ENCODE assay signal across 12 cellular contexts in the genomic region with DNA sequence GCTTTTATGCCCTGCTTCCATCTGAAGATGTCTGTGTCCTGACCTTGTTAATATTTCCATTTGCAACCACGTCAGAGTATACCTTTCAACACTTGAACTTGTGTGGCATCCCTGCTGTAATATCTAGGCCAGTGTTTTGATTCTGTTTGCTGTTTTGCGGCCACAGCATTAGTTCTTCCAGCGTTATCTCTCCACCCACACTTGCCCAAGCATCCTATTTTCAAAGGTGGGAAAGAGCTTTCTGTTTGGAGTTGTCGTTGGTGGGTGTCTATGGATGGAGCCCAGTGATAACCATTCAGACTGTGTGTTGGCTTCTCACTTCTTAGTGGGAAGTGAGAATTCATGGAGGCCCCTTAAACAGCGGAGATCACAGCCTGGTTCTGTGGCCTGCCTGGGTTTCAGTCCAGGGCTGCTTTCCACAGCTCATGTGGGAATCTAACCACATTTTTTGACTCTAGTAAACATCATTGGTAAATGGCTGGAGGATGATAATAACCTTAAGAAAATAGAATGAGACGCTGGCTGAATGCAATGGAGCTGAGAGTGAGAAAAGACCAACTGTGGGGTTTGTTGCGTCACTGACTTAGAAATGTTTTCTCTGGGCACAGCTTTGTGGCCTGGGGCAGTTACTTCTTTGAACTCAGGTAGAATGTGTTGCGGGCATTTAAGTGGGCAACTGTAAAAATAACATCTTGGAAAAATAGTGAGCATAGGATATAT. TPM values are rescaled to one million over a fixed set of nuclear protein-coding genes. Genes with fewer than 3 reads are reported as not detected.
A peak's percentile ranks its signal among the peaks of the same experiment; 100 is the strongest.
DNase-seq lines count a peak whose midpoint lies in the region; ATAC-seq and TF ChIP-seq lines count a peak whose summit lies in the region.
"Had no signal": no experiment of that assay in that cellular context is flagged by ENCODE, and none has a peak within 500 bp of the region (broad histone marks: within the 10 kb centered on the region; RNA-seq: fewer than 3 reads in every experiment).

No MANE protein-coding gene starts in this region.

- peaks cover 3% of the 10 kb centered on the region for H3K79me2 ChIP-seq in fibroblast of lung (ENCODE audit: control insufficient read depth, insufficient read depth, low read length)

- CTCF ChIA-PET in HEK293 (lab: Yijun Ruan, JAX) = interaction anchor here (0.6 to 1.4 kb wide), 5 partner anchors 61 to 443 kb away, joined by 3 to 7 read pairs (median 4); no protein-coding TSS in a partner anchor

- intact Hi-C loops in sciatic nerve (cut with DNase I) = no loop called here

- H3K27ac ChIP-seq in HEK293 (ENCODE audit: extremely low read depth, low read depth, low read length) = no peak overlapping the region
- H3K27ac ChIP-seq in Peyer's patch = peak overlapping the region; percentile 8 to 44 (median 39)
- peak overlapping the region; percentile 72 for H3K27ac ChIP-seq in fibroblast of lung (ENCODE audit: insufficient read depth, low read length)
- H3K27ac ChIP-seq: prostate gland had no signal

- POLR2A ChIA-PET in HEK293 (lab: Yijun Ruan, JAX) = interaction anchor here (1.0 to 1.2 kb wide), 2 partner anchors 12 to 63 kb away, joined by 3 read pairs; no protein-coding TSS in a partner anchor

- TF ChIP-seq POLR2A in Peyer's patch (IDR thresholded peaks at IDR 0.05) = no peak

- peak overlapping the region; percentile 15 for H2AFZ ChIP-seq in fibroblast of lung (ENCODE audit: low read length)

- ATAC-seq in sciatic nerve (peak; percentile 51), GM21515 (IDR thresholded peaks at IDR 0.05; ENCODE audit: unreplicated experiment) (no peak)
- ATAC-seq in activated CD4-positive, CD25-positive, alpha-beta regulatory T cell treated with anti-CD3 and anti-CD28 coated beads, Interleukin-2, amount 50 U/mL, for 24 hours = no peak

- H4K20me1 ChIP-seq in fibroblast of lung (ENCODE audit: control insufficient read depth, extremely low read depth, insufficient read depth, low read length) = no peaks in the 10 kb centered on the region

- peak overlapping the region; percentile 56 for H3K4me2 ChIP-seq in fibroblast of lung (ENCODE audit: extremely low read depth, insufficient read depth, low read length)

- DNase-seq in Peyer's patch = peak in 1 of 3 donors; percentile 13
- peak in 1 of 2 donors; percentile 60 for DNase-seq in fibroblast of lung (ENCODE audit: low read depth in 2 of 2)
- DNase-seq in sciatic nerve (ENCODE audit: low spot score) = no peak
- no peak for DNase-seq in GM19238 (ENCODE audit: insufficient read length, low spot score)
- no peak for DNase-seq in NCI-H2107 (lab: John Stamatoyannopoulos, UW)
- DNase-seq: DMS79 treated with DMSO at 0.1 percent for 48 hours, GOT3, NCI-H1930 had no signal

- H3K4me3 ChIP-seq in HEK293 (ENCODE audit: low read depth, low read length) (no peak overlapping the region), Peyer's patch (no peak overlapping the region), fibroblast of lung (replicated peaks in 1 of 4; ENCODE audit: control extremely low read depth in 1 of 4, insufficient read depth in 1 of 4, low read depth in 3 of 4, low read length in 4 of 4) (no peak overlapping the region)
- H3K4me3 ChIP-seq: prostate gland had no signal

- TF ChIP-seq CTCF in HEK293 (tag by site-specific recombination; IDR thresholded peaks at IDR 0.05) = no peak
- no peak for TF ChIP-seq CTCF in Peyer's patch (IDR thresholded peaks at IDR 0.05)
- TF ChIP-seq CTCF in fibroblast of lung (conservative IDR thresholded peaks at IDR 0.05 in 1 of 2, IDR thresholded peaks at IDR 0.05 in 1 of 2; ENCODE audit: low read depth in 1 of 2, low read length in 2 of 2) = no peak

- H3K4me1 ChIP-seq in HEK293 (ENCODE audit: control insufficient read depth, insufficient read depth, low read length) (peaks cover 3% of the 10 kb centered on the region; the same call in 1 of the 2 replicates), Peyer's patch (peaks cover 0 to 28% (median 5%) of the 10 kb centered on the region in 4 donors), fibroblast of lung (ENCODE audit: control insufficient read depth, extremely low read depth, insufficient read depth, low read length) (peaks cover 11% of the 10 kb centered on the region)

- H3K9ac ChIP-seq in fibroblast of lung (ENCODE audit: insufficient read depth, low read length) = no peak overlapping the region

- H3K36me3 ChIP-seq in HEK293 (ENCODE audit: control insufficient read depth in 2 of 2, insufficient read depth in 1 of 2, low read length in 2 of 2) (no peaks in the 10 kb centered on the region), Peyer's patch (no peaks in the 10 kb centered on the region), fibroblast of lung (ENCODE audit: control insufficient read depth, insufficient read depth, low read length) (no peaks in the 10 kb centered on the region)
- H3K36me3 ChIP-seq: prostate gland had no signal

- H3K27me3 ChIP-seq in Peyer's patch = no peaks in the 10 kb centered on the region
- H3K27me3 ChIP-seq in fibroblast of lung (ENCODE audit: control insufficient read depth, insufficient read depth, low read length) = no peaks in the 10 kb centered on the region

- H3K9me3 ChIP-seq in HEK293 (ENCODE audit: control insufficient read depth, insufficient read depth, low read depth, low read length) = no peaks in the 10 kb centered on the region
- no peaks in the 10 kb centered on the region for H3K9me3 ChIP-seq in Peyer's patch
- H3K9me3 ChIP-seq in fibroblast of lung (ENCODE audit: control insufficient read depth, insufficient read depth, low read depth, low read length) = no peaks in the 10 kb centered on the region
- H3K9me3 ChIP-seq: prostate gland had no signal

TF ChIP-seq in HEK293, 187 proteins besides CTCF, POLR2A, EP300 and RAD21 (continues in another document):
- TF ChIP-seq SP2 (tag by site-specific recombination; IDR thresholded peaks at IDR 0.05) (no peak), ZNF544 (tag by site-specific recombination; IDR thresholded peaks at IDR 0.05) (no peak), TCF7L2 (IDR thresholded peaks at IDR 0.05; ENCODE audit: borderline replicate concordance, low read depth, low read length) (no peak), GLIS2 (tag by site-specific recombination; IDR thresholded peaks at IDR 0.05) (no peak), ZNF660 (tag by site-specific recombination; IDR thresholded peaks at IDR 0.05) (no peak), ZNF18 (tag by site-specific recombination; IDR thresholded peaks at IDR 0.05) (no peak), ZFHX2 (tag by site-specific recombination; conservative IDR thresholded peaks at IDR 0.05) (peak; percentile 90), ZNF549 (tag by site-specific recombination; IDR thresholded peaks at IDR 0.05) (no peak), ZBTB17 (tag by site-specific recombination; IDR thresholded peaks at IDR 0.05) (0 out of 2 replicates have a peak, but pooled peaks have one; percentile 16), ZFP69B (tag by site-specific recombination; IDR thresholded peaks at IDR 0.05) (no peak), ZBTB8A (tag by site-specific recombination; IDR thresholded peaks at IDR 0.05) (0 out of 2 replicates have a peak, but pooled peaks have one; percentile 12), ZNF324 (tag by site-specific recombination; IDR thresholded peaks at IDR 0.05) (no peak), ZNF433 (tag by site-specific recombination; IDR thresholded peaks at IDR 0.05; ENCODE audit: low read depth) (no peak), ZNF146 (tag by site-specific recombination; IDR thresholded peaks at IDR 0.05) (no peak), ZNF19 (tag by site-specific recombination; IDR thresholded peaks at IDR 0.05; ENCODE audit: low read depth) (no peak)
- TF ChIP-seq, protein P1, sequence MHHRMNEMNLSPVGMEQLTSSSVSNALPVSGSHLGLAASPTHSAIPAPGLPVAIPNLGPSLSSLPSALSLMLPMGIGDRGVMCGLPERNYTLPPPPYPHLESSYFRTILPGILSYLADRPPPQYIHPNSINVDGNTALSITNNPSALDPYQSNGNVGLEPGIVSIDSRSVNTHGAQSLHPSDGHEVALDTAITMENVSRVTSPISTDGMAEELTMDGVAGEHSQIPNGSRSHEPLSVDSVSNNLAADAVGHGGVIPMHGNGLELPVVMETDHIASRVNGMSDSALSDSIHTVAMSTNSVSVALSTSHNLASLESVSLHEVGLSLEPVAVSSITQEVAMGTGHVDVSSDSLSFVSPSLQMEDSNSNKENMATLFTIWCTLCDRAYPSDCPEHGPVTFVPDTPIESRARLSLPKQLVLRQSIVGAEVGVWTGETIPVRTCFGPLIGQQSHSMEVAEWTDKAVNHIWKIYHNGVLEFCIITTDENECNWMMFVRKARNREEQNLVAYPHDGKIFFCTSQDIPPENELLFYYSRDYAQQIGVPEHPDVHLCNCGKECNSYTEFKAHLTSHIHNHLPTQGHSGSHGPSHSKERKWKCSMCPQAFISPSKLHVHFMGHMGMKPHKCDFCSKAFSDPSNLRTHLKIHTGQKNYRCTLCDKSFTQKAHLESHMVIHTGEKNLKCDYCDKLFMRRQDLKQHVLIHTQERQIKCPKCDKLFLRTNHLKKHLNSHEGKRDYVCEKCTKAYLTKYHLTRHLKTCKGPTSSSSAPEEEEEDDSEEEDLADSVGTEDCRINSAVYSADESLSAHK (tag by site-specific recombination; IDR thresholded peaks at IDR 0.05) = no peak

RNA-seq across cellular contexts. Expression of gene TENT5C, which starts 7.6 kb away (rescaled TPM):
- 10 to 100 TPM in 3 of 4 donors, 1 to 10 TPM in 1; 6.4 to 20.6 (median 12.8) TPM for total RNA-seq in Peyer's patch
- 6.2 and 8.1 TPM in 2 replicates for total RNA-seq in fibroblast of lung
- polyA plus RNA-seq in fibroblast of lung = 4.2 and 11.7 TPM in 2 replicates
- 3.1 and 7.6 TPM in 2 replicates for polyA plus RNA-seq in fibroblast of lung (2012)
- 7.0 and 22.6 TPM in 2 replicates for polyA minus RNA-seq in fibroblast of lung (ENCODE audit: low replicate concordance)
- total RNA-seq in sciatic nerve = 37.0 TPM
